Comparison of ENCODE assay signal across 8 cellular contexts in genomic region chr2:23312996-23313606, GRCh38.
DNase-seq lines count a peak whose midpoint lies in the region; ATAC-seq and TF ChIP-seq lines count a peak whose summit lies in the region.

No MANE protein-coding gene starts in this region.

- H3K4me3 ChIP-seq in left lung: no peak overlapping the region

- no peaks in the 10 kb centered on the region for H3K36me3 Mint-ChIP-seq in activated CD4-positive, alpha-beta T cell treated with anti-CD3 and anti-CD28 coated beads, Interleukin-2, amount 10 ng/mL, durations not matched to agents 7 days and 5 days (ENCODE audit: low read depth)

- no peak overlapping the region for H3K4me3 Mint-ChIP-seq in activated CD4-positive, alpha-beta T cell treated with anti-CD3 and anti-CD28 coated beads, Interleukin-2, amount 10 ng/mL, durations not matched to agents 7 days and 5 days

- H3K4me1 Mint-ChIP-seq in activated CD4-positive, alpha-beta T cell treated with anti-CD3 and anti-CD28 coated beads, Interleukin-2, amount 10 ng/mL, durations not matched to agents 7 days and 5 days: no peaks in the 10 kb centered on the region

- no peaks in the 10 kb centered on the region for H3K4me1 ChIP-seq in left lung

- no peaks in the 10 kb centered on the region for H3K9me3 Mint-ChIP-seq in activated CD4-positive, alpha-beta T cell treated with anti-CD3 and anti-CD28 coated beads, Interleukin-2, amount 10 ng/mL, durations not matched to agents 7 days and 5 days

- ATAC-seq in GM18870 (IDR thresholded peaks at IDR 0.05; ENCODE audit: unreplicated experiment): peak; percentile 67
- ATAC-seq in HG03175 (IDR thresholded peaks at IDR 0.05; ENCODE audit: unreplicated experiment): peak; percentile 87
- peak; percentile 17 for ATAC-seq in left lung

- no peaks in the 10 kb centered on the region for H3K27me3 ChIP-seq in left lung

- H3K27ac ChIP-seq in C4-2B: no peak overlapping the region
- H3K27ac ChIP-seq in left lung: no peak overlapping the region

- CTCF ChIA-PET in activated CD4-positive, alpha-beta T cell treated with anti-CD3 and anti-CD28 coated beads, Interleukin-2, amount 10 ng/mL, durations not matched to agents 7 days and 5 days (lab: Charles Lee): interaction anchor here (1.7 kb wide), 1 partner anchor 11 kb away, joined by 4 read pairs; no protein-coding TSS in a partner anchor

- POLR2A ChIA-PET in activated CD4-positive, alpha-beta T cell treated with anti-CD3 and anti-CD28 coated beads, Interleukin-2, amount 10 ng/mL, durations not matched to agents 7 days and 5 days (lab: Charles Lee): no interaction called here

- H3K27me3 Mint-ChIP-seq in activated CD4-positive, alpha-beta T cell treated with anti-CD3 and anti-CD28 coated beads, Interleukin-2, amount 10 ng/mL, durations not matched to agents 7 days and 5 days: peaks cover 8% of the 10 kb centered on the region

- peak; percentile 10 for DNase-seq in activated CD4-positive, alpha-beta T cell treated with anti-CD3 and anti-CD28 coated beads, Interleukin-2, amount 10 ng/mL, durations not matched to agents 7 days and 5 days
- no peak for DNase-seq in left lung
- no peak for DNase-seq in activated gamma-delta T cell (lab: John Stamatoyannopoulos, UW)
- no peak for DNase-seq in cortex of kidney (lab: John Stamatoyannopoulos, UW)
- no peak for DNase-seq in activated effector memory CD4-positive, alpha-beta T cell treated with anti-CD3 and anti-CD28 coated beads, Interleukin-2, amount 50 U/mL, for 16 hours

- peak; percentile 73 for TF ChIP-seq CTCF in C4-2B (conservative IDR thresholded peaks at IDR 0.05)
- peak; percentile 27 to 37 for TF ChIP-seq CTCF in left lung (IDR thresholded peaks at IDR 0.05)

- no peak overlapping the region for H3K27ac Mint-ChIP-seq in activated CD4-positive, alpha-beta T cell treated with anti-CD3 and anti-CD28 coated beads, Interleukin-2, amount 10 ng/mL, durations not matched to agents 7 days and 5 days

- intact Hi-C loops in left lung (cut with DNase I): no loop called here

- no peaks in the 10 kb centered on the region for H3K36me3 ChIP-seq in left lung

- no peaks in the 10 kb centered on the region for H3K9me3 ChIP-seq in left lung

Comparison
In these comparisons a context has a peak if more than half of its experiments do, and no peak if none do; other contexts are left out.
1. ATAC-seq: peak in every context shown above with its lines; median percentile 87 in HG03175; 67 in GM18870; 17 in left lung.